Comparison of ENCODE assay signal across 15 cellular contexts in the genomic region with DNA sequence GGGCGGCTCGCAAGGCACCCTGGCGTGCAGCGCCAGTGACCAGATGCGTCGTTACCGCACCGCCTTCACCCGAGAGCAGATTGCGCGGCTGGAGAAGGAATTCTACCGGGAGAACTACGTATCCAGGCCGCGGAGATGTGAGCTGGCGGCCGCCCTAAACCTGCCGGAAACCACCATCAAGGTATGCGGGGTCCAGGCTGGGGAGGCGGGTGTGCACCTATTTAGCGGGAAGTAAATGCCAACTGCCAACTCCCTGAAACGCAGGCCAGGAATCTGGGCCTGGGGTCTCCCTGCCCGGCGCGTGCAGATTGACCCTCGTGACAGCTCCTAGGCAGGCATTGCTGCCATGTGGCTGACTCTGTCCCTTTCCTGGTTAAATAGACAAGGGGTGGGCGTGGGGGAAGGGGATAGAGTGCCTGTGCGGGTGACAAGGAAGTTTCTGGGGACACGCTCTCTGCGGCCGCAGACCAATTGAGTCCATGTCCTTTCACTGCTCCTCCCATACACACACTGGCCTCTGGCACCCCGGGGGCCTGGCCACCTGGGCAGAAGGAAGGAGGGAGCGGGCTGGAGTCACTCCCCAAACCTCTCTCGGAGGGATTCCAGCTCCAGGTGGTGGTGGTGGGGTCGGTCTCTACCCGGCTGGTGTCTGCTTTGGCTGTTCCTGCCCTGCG. TPM values are rescaled to one million over a fixed set of nuclear protein-coding genes. Genes with fewer than 3 reads are reported as not detected.
DNase-seq lines count a peak whose midpoint lies in the region; ATAC-seq, FAIRE-seq and TF ChIP-seq lines count a peak whose summit lies in the region.
"Had no signal": no experiment of that assay in that cellular context is flagged by ENCODE, and none has a peak within 500 bp of the region (broad histone marks: within the 10 kb centered on the region; RNA-seq: fewer than 3 reads in every experiment).

No MANE protein-coding gene starts in this region.

- no peak overlapping the region for H3K27ac Mint-ChIP-seq in neural crest cell (ENCODE audit: unreplicated experiment)
- H3K27ac Mint-ChIP-seq in CD8-positive, alpha-beta memory T cell = no peak overlapping the region
- H3K27ac Mint-ChIP-seq: activated naive CD8-positive, alpha-beta T cell treated with anti-CD3 and anti-CD28 coated beads for 36 hours had no signal

- intact Hi-C loops in right cardiac atrium (cut with DNase I) = no loop called here
- intact Hi-C loops in heart right ventricle (cut with DNase I) = no loop called here

- TF ChIP-seq CTCF in heart right ventricle (IDR thresholded peaks at IDR 0.05) (no peak), foreskin keratinocyte (conservative IDR thresholded peaks at IDR 0.05) (no peak), neural crest cell (conservative IDR thresholded peaks at IDR 0.05) (no peak)

- no peaks in the 10 kb centered on the region for H3K9me3 Mint-ChIP-seq in neural crest cell
- no peaks in the 10 kb centered on the region for H3K9me3 Mint-ChIP-seq in CD8-positive, alpha-beta memory T cell
- H3K9me3 Mint-ChIP-seq: activated naive CD8-positive, alpha-beta T cell treated with anti-CD3 and anti-CD28 coated beads for 36 hours had no signal

- H3K27ac ChIP-seq in right cardiac atrium (ENCODE audit: low read length) (no peak overlapping the region), heart right ventricle (no peak overlapping the region), foreskin keratinocyte (no peak overlapping the region)
- H3K27ac ChIP-seq in CD8-positive, alpha-beta memory T cell (ENCODE audit: low read depth, low read length) = no peak overlapping the region
- H3K27ac ChIP-seq: KMS-11, spleen had no signal

- WGBS in right cardiac atrium = 11% methylated on average over 37 of the region's 37 CpGs
- 4 to 8% methylated on average over 37 of the region's 37 CpGs for WGBS in heart right ventricle, 2 donors

- H3K9me3 ChIP-seq in right cardiac atrium (ENCODE audit: control insufficient read depth, low read length) (no peaks in the 10 kb centered on the region), heart right ventricle (no peaks in the 10 kb centered on the region)
- no peaks in the 10 kb centered on the region for H3K9me3 ChIP-seq in CD8-positive, alpha-beta memory T cell (ENCODE audit: low read length)
- H3K9me3 ChIP-seq: spleen had no signal

- peaks cover 6% of the 10 kb centered on the region for H3K36me3 Mint-ChIP-seq in neural crest cell (ENCODE audit: low read depth)
- H3K36me3 Mint-ChIP-seq in CD8-positive, alpha-beta memory T cell = peaks cover 0 to 2% (median 0%) of the 10 kb centered on the region in 3 donors
- H3K36me3 Mint-ChIP-seq: activated CD8-positive, alpha-beta memory T cell treated with anti-CD3 and anti-CD28 coated beads, Interleukin-2, amount 10 ng/mL, durations not matched to agents 7 days and 5 days; activated naive CD8-positive, alpha-beta T cell treated with anti-CD3 and anti-CD28 coated beads for 36 hours had no signal

- peaks cover 18% of the 10 kb centered on the region for H3K4me1 Mint-ChIP-seq in neural crest cell
- peaks cover 20 to 60% (median 20%) of the 10 kb centered on the region in 3 donors for H3K4me1 Mint-ChIP-seq in CD8-positive, alpha-beta memory T cell

- H3K4me1 ChIP-seq in right cardiac atrium (ENCODE audit: control insufficient read depth, insufficient read depth, low read length) (no peaks in the 10 kb centered on the region), heart right ventricle (peaks cover 0 to 43% (median 34%) of the 10 kb centered on the region in 9 donors), foreskin keratinocyte (no peaks in the 10 kb centered on the region)
- H3K4me1 ChIP-seq in CD8-positive, alpha-beta memory T cell (ENCODE audit: insufficient read depth, low read length) = peaks cover 3% of the 10 kb centered on the region

- POLR2A ChIA-PET in CD8-positive, alpha-beta memory T cell (lab: Charles Lee) = no interaction called here

- FAIRE-seq in GM19239 (lab: Jason Lieb, UNC) = no peak

- no peak for DNase-seq in right cardiac atrium
- DNase-seq in heart right ventricle = no peak
- no peak for DNase-seq in foreskin keratinocyte
- no peak for DNase-seq in neural crest cell (ENCODE audit: low read depth, low spot score)
- no peak for DNase-seq in GM19239 (ENCODE audit: insufficient read length, low spot score)
- no peak for DNase-seq in CD8-positive, alpha-beta memory T cell
- no peak for DNase-seq in pons (ENCODE audit: low spot score)
- DNase-seq: activated CD8-positive, alpha-beta memory T cell treated with anti-CD3 and anti-CD28 coated beads, Interleukin-2, amount 10 ng/mL, durations not matched to agents 7 days and 5 days; naive thymus-derived CD8-positive, alpha-beta T cell; NCI-H1930; SIG-M5; spleen had no signal

- H3K4me3 ChIP-seq in right cardiac atrium (ENCODE audit: low read length) (peak overlapping the region; percentile 15), heart right ventricle (peak overlapping the region in 5 of 10 donors; percentile 2 to 37 (median 24))
- no peak overlapping the region for H3K4me3 ChIP-seq in CD8-positive, alpha-beta memory T cell (ENCODE audit: low read length)

- ATAC-seq in right cardiac atrium (peak in 1 of 2 donors; percentile 11), heart right ventricle (no peak), foreskin keratinocyte (peak; percentile 5), GM21737 (IDR thresholded peaks at IDR 0.05; ENCODE audit: unreplicated experiment) (no peak)
- ATAC-seq: activated CD8-positive, alpha-beta memory T cell treated with anti-CD3 and anti-CD28 coated beads, Interleukin-2, amount 10 ng/mL, durations not matched to agents 7 days and 5 days had no signal

- H3K27me3 Mint-ChIP-seq in neural crest cell (ENCODE audit: low read depth) = peaks cover 99% of the 10 kb centered on the region
- peaks cover 76 to 84% of the 10 kb centered on the region in 2 donors for H3K27me3 Mint-ChIP-seq in CD8-positive, alpha-beta memory T cell

- H3K4me3 Mint-ChIP-seq in neural crest cell = peak overlapping the region; percentile 23
- no peak overlapping the region for H3K4me3 Mint-ChIP-seq in CD8-positive, alpha-beta memory T cell
- H3K4me3 Mint-ChIP-seq: activated CD8-positive, alpha-beta memory T cell treated with anti-CD3 and anti-CD28 coated beads, Interleukin-2, amount 10 ng/mL, durations not matched to agents 7 days and 5 days; activated naive CD8-positive, alpha-beta T cell treated with anti-CD3 and anti-CD28 coated beads for 36 hours had no signal

- H3K36me3 ChIP-seq in heart right ventricle = no peaks in the 10 kb centered on the region
- H3K36me3 ChIP-seq in CD8-positive, alpha-beta memory T cell (ENCODE audit: insufficient read depth, low read length) = no peaks in the 10 kb centered on the region
- H3K36me3 ChIP-seq: spleen had no signal

- H3K27me3 ChIP-seq in right cardiac atrium (ENCODE audit: control insufficient read depth, insufficient read depth) = no peaks in the 10 kb centered on the region
- H3K27me3 ChIP-seq in heart right ventricle = peaks cover 52 to 100% (median 100%) of the 10 kb centered on the region in 7 donors
- H3K27me3 ChIP-seq in foreskin keratinocyte = peaks cover 100% of the 10 kb centered on the region
- peaks cover 65% of the 10 kb centered on the region for H3K27me3 ChIP-seq in CD8-positive, alpha-beta memory T cell (ENCODE audit: insufficient read depth, low read length, poor library complexity, severe bottlenecking)

- CTCF ChIA-PET in CD8-positive, alpha-beta memory T cell (lab: Charles Lee) = no interaction called here

RNA-seq across cellular contexts. Expression of a gene that starts 2.7 kb away (rescaled TPM):
- total RNA-seq in right cardiac atrium (not detected), heart right ventricle (not detected), foreskin keratinocyte (not detected in 2 replicates), neural crest cell (0.79 and 0.80 TPM in 2 replicates)
- polyA plus RNA-seq in right cardiac atrium (0.05 TPM), heart right ventricle (not detected), foreskin keratinocyte (not detected in 2 replicates)
- not detected for total RNA-seq in CD8-positive, alpha-beta memory T cell
- not detected for polyA plus RNA-seq in CD8-positive, alpha-beta memory T cell
- total RNA-seq: activated CD8-positive, alpha-beta memory T cell treated with anti-CD3 and anti-CD28 coated beads, Interleukin-2, amount 10 ng/mL, durations not matched to agents 7 days and 5 days; activated naive CD8-positive, alpha-beta T cell treated with anti-CD3 and anti-CD28 coated beads for 36 hours; naive thymus-derived CD8-positive, alpha-beta T cell; spleen had no signal
- polyA plus RNA-seq: naive thymus-derived CD8-positive, alpha-beta T cell; spleen had no signal

RNA-seq across cellular contexts. Expression of a gene that starts 45.4 kb away (rescaled TPM):
- total RNA-seq in right cardiac atrium = not detected
- not detected for polyA plus RNA-seq in right cardiac atrium
- total RNA-seq in heart right ventricle = not detected
- not detected for polyA plus RNA-seq in heart right ventricle
- total RNA-seq in foreskin keratinocyte = not detected in 2 replicates
- not detected in 2 replicates for polyA plus RNA-seq in foreskin keratinocyte
- total RNA-seq in neural crest cell = not detected in 2 replicates
- not detected for total RNA-seq in CD8-positive, alpha-beta memory T cell
- not detected for polyA plus RNA-seq in CD8-positive, alpha-beta memory T cell
- total RNA-seq: activated CD8-positive, alpha-beta memory T cell treated with anti-CD3 and anti-CD28 coated beads, Interleukin-2, amount 10 ng/mL, durations not matched to agents 7 days and 5 days; activated naive CD8-positive, alpha-beta T cell treated with anti-CD3 and anti-CD28 coated beads for 36 hours; naive thymus-derived CD8-positive, alpha-beta T cell; spleen had no signal
- polyA plus RNA-seq: naive thymus-derived CD8-positive, alpha-beta T cell; spleen had no signal
